In the genomic region with DNA sequence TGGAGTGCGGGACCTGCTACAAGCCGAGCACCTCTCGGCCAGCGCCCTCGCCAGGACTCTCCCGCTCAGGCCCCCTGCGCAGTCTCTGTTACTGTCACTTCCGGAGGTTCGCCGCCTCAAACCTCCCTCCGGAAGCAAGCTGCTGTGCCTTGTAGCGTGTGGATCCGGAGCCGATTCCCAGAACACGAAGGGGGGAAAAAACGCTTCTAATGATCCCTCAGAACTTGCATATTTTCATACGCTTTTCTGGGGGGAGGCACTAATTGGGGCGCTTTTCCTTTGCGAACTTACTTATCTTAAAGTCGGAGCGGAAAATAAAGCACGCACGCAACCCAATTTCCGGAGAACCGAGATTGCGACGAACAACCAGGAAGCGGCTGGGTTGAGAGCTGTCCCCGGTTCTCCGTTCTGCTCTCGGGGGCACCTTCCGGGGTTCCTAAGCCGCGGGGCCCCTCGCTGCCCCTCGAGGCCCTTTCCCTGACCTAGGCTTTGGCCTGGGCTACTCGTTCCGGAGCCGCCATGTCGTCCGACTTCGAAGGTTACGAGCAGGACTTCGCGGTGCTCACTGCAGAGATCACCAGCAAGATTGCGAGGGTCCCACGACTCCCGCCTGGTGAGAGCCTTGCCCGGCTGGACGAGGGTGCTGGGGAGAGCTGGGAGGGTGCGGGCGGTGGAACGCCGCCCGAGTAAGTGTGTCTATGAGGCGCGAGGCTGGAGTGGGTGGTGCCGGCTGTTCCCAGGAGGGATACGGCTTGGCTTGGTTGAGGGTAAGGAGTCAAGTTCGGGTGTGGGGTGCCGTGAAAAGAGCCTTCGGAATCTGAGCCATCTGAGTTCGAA, we compare ENCODE assay signal across 1 cellular context.
TF ChIP-seq lines count a peak whose summit lies in the region.

Gene VTI1A (plus strand): TSS at position 361 of the 837 bp plus-strand sequence. CDS start 159 bp downstream, at position 520.
A gene with protein sequence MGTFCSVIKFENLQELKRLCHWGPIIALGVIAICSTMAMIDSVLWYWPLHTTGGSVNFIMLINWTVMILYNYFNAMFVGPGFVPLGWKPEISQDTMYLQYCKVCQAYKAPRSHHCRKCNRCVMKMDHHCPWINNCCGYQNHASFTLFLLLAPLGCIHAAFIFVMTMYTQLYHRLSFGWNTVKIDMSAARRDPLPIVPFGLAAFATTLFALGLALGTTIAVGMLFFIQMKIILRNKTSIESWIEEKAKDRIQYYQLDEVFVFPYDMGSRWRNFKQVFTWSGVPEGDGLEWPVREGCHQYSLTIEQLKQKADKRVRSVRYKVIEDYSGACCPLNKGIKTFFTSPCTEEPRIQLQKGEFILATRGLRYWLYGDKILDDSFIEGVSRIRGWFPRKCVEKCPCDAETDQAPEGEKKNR (minus strand): TSS at position 60 of the 837 bp plus-strand sequence. CDS start 1,478 bp downstream, outside the sequence.

TF ChIP-seq in HEK293, 187 proteins besides CTCF, POLR2A, EP300 and RAD21 (continued from another document and continues in another):
- TF ChIP-seq, protein P1, sequence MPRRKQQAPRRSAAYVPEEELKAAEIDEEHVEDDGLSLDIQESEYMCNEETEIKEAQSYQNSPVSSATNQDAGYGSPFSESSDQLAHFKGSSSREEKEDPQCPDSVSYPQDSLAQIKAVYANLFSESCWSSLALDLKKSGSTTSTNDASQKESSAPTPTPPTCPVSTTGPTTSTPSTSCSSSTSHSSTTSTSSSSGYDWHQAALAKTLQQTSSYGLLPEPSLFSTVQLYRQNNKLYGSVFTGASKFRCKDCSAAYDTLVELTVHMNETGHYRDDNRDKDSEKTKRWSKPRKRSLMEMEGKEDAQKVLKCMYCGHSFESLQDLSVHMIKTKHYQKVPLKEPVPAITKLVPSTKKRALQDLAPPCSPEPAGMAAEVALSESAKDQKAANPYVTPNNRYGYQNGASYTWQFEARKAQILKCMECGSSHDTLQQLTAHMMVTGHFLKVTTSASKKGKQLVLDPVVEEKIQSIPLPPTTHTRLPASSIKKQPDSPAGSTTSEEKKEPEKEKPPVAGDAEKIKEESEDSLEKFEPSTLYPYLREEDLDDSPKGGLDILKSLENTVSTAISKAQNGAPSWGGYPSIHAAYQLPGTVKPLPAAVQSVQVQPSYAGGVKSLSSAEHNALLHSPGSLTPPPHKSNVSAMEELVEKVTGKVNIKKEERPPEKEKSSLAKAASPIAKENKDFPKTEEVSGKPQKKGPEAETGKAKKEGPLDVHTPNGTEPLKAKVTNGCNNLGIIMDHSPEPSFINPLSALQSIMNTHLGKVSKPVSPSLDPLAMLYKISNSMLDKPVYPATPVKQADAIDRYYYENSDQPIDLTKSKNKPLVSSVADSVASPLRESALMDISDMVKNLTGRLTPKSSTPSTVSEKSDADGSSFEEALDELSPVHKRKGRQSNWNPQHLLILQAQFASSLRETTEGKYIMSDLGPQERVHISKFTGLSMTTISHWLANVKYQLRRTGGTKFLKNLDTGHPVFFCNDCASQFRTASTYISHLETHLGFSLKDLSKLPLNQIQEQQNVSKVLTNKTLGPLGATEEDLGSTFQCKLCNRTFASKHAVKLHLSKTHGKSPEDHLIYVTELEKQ (tag by site-specific recombination; IDR thresholded peaks at IDR 0.05; ENCODE audit: borderline replicate concordance): 0 out of 2 replicates have a peak, but pooled peaks have one; percentile 57
- TF ChIP-seq ZNF600 (tag by site-specific recombination; IDR thresholded peaks at IDR 0.05) (0 out of 2 replicates have a peak, but pooled peaks have one; percentile 47), TCF7L2 (IDR thresholded peaks at IDR 0.05; ENCODE audit: borderline replicate concordance, low read depth, low read length) (no peak), KLF16 (tag by site-specific recombination; IDR thresholded peaks at IDR 0.05) (peak; percentile 76), ZNF624 (tag by site-specific recombination; IDR thresholded peaks at IDR 0.05) (0 out of 2 replicates have a peak, but pooled peaks have one; percentile 24), YY2 (tag by site-specific recombination; IDR thresholded peaks at IDR 0.05) (0 out of 2 replicates have a peak, but pooled peaks have one; percentile 23), PRDM10 (tag by site-specific recombination; IDR thresholded peaks at IDR 0.05) (peak; percentile 43; the same call in 1 of the 2 replicates), ZNF394 (tag by site-specific recombination; IDR thresholded peaks at IDR 0.05; ENCODE audit: borderline replicate concordance) (no peak; the same call in none of the 2 replicates), ZBTB20 (tag by site-specific recombination; IDR thresholded peaks at IDR 0.05) (peak; percentile 99), OSR2 (tag by site-specific recombination; IDR thresholded peaks at IDR 0.05) (peak; percentile 40; the same call in 1 of the 2 replicates), ZNF629 (tag by site-specific recombination; IDR thresholded peaks at IDR 0.05) (peak; percentile 80), ZBTB48 (tag by site-specific recombination; IDR thresholded peaks at IDR 0.05) (peak; percentile 23), ZNF184 (tag by site-specific recombination; IDR thresholded peaks at IDR 0.05) (peak; percentile 86), ZFP69B (tag by site-specific recombination; IDR thresholded peaks at IDR 0.05) (peak; percentile 79), MYNN (tag by site-specific recombination; IDR thresholded peaks at IDR 0.05; ENCODE audit: borderline replicate concordance) (0 out of 2 replicates have a peak, but pooled peaks have one; percentile 29), ZNF48 (tag by site-specific recombination; IDR thresholded peaks at IDR 0.05) (no peak), TRIM28 (IDR thresholded peaks at IDR 0.05; ENCODE audit: borderline replicate concordance, low read length) (peak; percentile 88), ZNF146 (tag by site-specific recombination; IDR thresholded peaks at IDR 0.05) (0 out of 2 replicates have a peak, but pooled peaks have one; percentile 31), ZSCAN23 (tag by site-specific recombination; IDR thresholded peaks at IDR 0.05) (0 out of 2 replicates have a peak, but pooled peaks have one; percentile 57), SP2 (tag by site-specific recombination; IDR thresholded peaks at IDR 0.05) (peak; percentile 46; the same call in 1 of the 2 replicates), ZIC2 (tag by site-specific recombination; IDR thresholded peaks at IDR 0.05) (peak; percentile 64), GLI2 (tag by site-specific recombination; IDR thresholded peaks at IDR 0.05; ENCODE audit: borderline replicate concordance, low read depth) (no peak), HOXC10 (CRISPR knock-in tag; IDR thresholded peaks at IDR 0.05) (no peak), ZNF426 (tag by site-specific recombination; IDR thresholded peaks at IDR 0.05) (0 out of 2 replicates have a peak, but pooled peaks have one; percentile 13), ZNF157 (tag by site-specific recombination; IDR thresholded peaks at IDR 0.05) (no peak), ZNF561 (tag by site-specific recombination; IDR thresholded peaks at IDR 0.05; ENCODE audit: borderline replicate concordance) (peak; percentile 96), ZNF610 (tag by site-specific recombination; IDR thresholded peaks at IDR 0.05; ENCODE audit: borderline replicate concordance) (0 out of 2 replicates have a peak, but pooled peaks have one; percentile 32), ZNF10 (tag by site-specific recombination; IDR thresholded peaks at IDR 0.05) (peak; percentile 50; the same call in 1 of the 2 replicates), ZNF76 (tag by site-specific recombination; IDR thresholded peaks at IDR 0.05; ENCODE audit: borderline replicate concordance, low read depth) (peak; percentile 81), ZNF623 (tag by site-specific recombination; IDR thresholded peaks at IDR 0.05) (peak; percentile 43), ZNF843 (tag by site-specific recombination; IDR thresholded peaks at IDR 0.05) (no peak), SP3 (tag by site-specific recombination; IDR thresholded peaks at IDR 0.05) (peak; percentile 65), ZNF555 (tag by site-specific recombination; conservative IDR thresholded peaks at IDR 0.05) (no peak), ZNF626 (tag by site-specific recombination; IDR thresholded peaks at IDR 0.05) (0 out of 2 replicates have a peak, but pooled peaks have one; percentile 64), PRDM1 (tag by site-specific recombination; IDR thresholded peaks at IDR 0.05) (0 out of 2 replicates have a peak, but pooled peaks have one; percentile 4), ZNF747 (tag by site-specific recombination; IDR thresholded peaks at IDR 0.05) (no peak), KLF10 (tag by site-specific recombination; IDR thresholded peaks at IDR 0.05) (peak; percentile 72), ZNF23 (tag by site-specific recombination; IDR thresholded peaks at IDR 0.05; ENCODE audit: borderline replicate concordance) (no peak)
- TF ChIP-seq, protein P2, sequence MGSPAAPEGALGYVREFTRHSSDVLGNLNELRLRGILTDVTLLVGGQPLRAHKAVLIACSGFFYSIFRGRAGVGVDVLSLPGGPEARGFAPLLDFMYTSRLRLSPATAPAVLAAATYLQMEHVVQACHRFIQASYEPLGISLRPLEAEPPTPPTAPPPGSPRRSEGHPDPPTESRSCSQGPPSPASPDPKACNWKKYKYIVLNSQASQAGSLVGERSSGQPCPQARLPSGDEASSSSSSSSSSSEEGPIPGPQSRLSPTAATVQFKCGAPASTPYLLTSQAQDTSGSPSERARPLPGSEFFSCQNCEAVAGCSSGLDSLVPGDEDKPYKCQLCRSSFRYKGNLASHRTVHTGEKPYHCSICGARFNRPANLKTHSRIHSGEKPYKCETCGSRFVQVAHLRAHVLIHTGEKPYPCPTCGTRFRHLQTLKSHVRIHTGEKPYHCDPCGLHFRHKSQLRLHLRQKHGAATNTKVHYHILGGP (tag by site-specific recombination; IDR thresholded peaks at IDR 0.05): no peak
- TF ChIP-seq, protein P3, sequence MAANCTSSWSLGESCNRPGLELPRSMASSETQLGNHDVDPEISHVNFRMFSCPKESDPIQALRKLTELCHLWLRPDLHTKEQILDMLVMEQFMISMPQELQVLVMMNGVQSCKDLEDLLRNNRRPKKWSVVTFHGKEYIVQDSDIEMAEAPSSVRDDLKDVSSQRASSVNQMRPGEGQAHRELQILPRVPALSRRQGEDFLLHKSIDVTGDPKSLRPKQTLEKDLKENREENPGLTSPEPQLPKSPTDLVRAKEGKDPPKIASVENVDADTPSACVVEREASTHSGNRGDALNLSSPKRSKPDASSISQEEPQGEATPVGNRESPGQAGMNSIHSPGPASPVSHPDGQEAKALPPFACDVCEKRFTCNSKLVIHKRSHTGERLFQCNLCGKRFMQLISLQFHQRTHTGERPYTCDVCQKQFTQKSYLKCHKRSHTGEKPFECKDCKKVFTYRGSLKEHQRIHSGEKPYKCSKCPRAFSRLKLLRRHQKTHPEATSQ (tag by site-specific recombination; IDR thresholded peaks at IDR 0.05): peak; percentile 85; the same call in 1 of the 2 replicates
- TF ChIP-seq, protein P4, sequence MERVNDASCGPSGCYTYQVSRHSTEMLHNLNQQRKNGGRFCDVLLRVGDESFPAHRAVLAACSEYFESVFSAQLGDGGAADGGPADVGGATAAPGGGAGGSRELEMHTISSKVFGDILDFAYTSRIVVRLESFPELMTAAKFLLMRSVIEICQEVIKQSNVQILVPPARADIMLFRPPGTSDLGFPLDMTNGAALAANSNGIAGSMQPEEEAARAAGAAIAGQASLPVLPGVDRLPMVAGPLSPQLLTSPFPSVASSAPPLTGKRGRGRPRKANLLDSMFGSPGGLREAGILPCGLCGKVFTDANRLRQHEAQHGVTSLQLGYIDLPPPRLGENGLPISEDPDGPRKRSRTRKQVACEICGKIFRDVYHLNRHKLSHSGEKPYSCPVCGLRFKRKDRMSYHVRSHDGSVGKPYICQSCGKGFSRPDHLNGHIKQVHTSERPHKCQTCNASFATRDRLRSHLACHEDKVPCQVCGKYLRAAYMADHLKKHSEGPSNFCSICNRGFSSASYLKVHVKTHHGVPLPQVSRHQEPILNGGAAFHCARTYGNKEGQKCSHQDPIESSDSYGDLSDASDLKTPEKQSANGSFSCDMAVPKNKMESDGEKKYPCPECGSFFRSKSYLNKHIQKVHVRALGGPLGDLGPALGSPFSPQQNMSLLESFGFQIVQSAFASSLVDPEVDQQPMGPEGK (tag by site-specific recombination; IDR thresholded peaks at IDR 0.05): peak; percentile 67
- TF ChIP-seq, protein P5, sequence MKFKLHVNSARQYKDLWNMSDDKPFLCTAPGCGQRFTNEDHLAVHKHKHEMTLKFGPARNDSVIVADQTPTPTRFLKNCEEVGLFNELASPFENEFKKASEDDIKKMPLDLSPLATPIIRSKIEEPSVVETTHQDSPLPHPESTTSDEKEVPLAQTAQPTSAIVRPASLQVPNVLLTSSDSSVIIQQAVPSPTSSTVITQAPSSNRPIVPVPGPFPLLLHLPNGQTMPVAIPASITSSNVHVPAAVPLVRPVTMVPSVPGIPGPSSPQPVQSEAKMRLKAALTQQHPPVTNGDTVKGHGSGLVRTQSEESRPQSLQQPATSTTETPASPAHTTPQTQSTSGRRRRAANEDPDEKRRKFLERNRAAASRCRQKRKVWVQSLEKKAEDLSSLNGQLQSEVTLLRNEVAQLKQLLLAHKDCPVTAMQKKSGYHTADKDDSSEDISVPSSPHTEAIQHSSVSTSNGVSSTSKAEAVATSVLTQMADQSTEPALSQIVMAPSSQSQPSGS (tag by site-specific recombination; IDR thresholded peaks at IDR 0.05; ENCODE audit: low read depth): no peak
